Comparison of ENCODE assay signal across 8 cellular contexts in genomic region chr19:18204394-18205179, GRCh38. TPM values are rescaled to one million over a fixed set of nuclear protein-coding genes. Genes with fewer than 3 reads are reported as not detected.
DNase-seq lines count a peak whose midpoint lies in the region; ATAC-seq, FAIRE-seq and TF ChIP-seq lines count a peak whose summit lies in the region.

No MANE protein-coding gene starts in this region.

- DNase-seq in NCI-H146 (lab: John Stamatoyannopoulos, UW) (peak; percentile 89), NCI-H146 treated with DMSO at 0.1 percent for 48 hours (lab: John Stamatoyannopoulos, UW; ENCODE audit: unreplicated experiment) (no peak), NCI-H2029 (lab: John Stamatoyannopoulos, UW) (peak; percentile 80), H54 (ENCODE audit: insufficient read length, low spot score) (no peak)
- DNase-seq in activated T-cell treated with anti-CD3 and anti-CD28 coated beads, Interleukin-2, amount 50 U/mL, for 4 hours: peak; percentile 31

- no peaks in the 10 kb centered on the region for H3K9me3 Mint-ChIP-seq in activated T-cell treated with anti-CD3 and anti-CD28 coated beads, Interleukin-2, amount 50 U/mL, for 4 hours

- no peak for FAIRE-seq in H54 (lab: Jason Lieb, UNC)

- no peak for TF ChIP-seq CTCF in HEK293 (tag by site-specific recombination; IDR thresholded peaks at IDR 0.05)
- no peak for TF ChIP-seq CTCF in gastroesophageal sphincter (IDR thresholded peaks at IDR 0.05)
- no peak for TF ChIP-seq CTCF in parathyroid adenoma (IDR thresholded peaks at IDR 0.05)

- H3K4me3 ChIP-seq in HEK293 (ENCODE audit: low read depth, low read length): peak overlapping the region; percentile 36
- H3K4me3 ChIP-seq in gastroesophageal sphincter: peak overlapping the region; percentile 64 to 77
- peak overlapping the region; percentile 65 for H3K4me3 ChIP-seq in parathyroid adenoma (ENCODE audit: low read depth, low read length)

- peak in 1 of 2 donors; percentile 0 for ATAC-seq in activated T-cell treated with anti-CD3 and anti-CD28 coated beads, Interleukin-2, amount 50 U/mL, for 4 hours
- ATAC-seq in gastroesophageal sphincter: peak; percentile 38

- H3K36me3 ChIP-seq in HEK293 (ENCODE audit: control insufficient read depth in 2 of 2, insufficient read depth in 1 of 2, low read length in 2 of 2) (peaks cover 2 to 7% of the 10 kb centered on the region in 2 experiments; a peak in 2 of 3 replicates), gastroesophageal sphincter (peaks cover 0 to 25% of the 10 kb centered on the region in 2 donors), parathyroid adenoma (ENCODE audit: control insufficient read depth, insufficient read depth, low read length) (no peaks in the 10 kb centered on the region)

- WGBS in gastroesophageal sphincter (ENCODE audit: low coverage in 1 of 2), 2 donors: 0 to 2% methylated on average over 9 to 14 of the region's 22 CpGs

- peak in 1 of 2 donors; percentile 40 for TF ChIP-seq POLR2A in gastroesophageal sphincter (IDR thresholded peaks at IDR 0.05)
- TF ChIP-seq POLR2A in H54 (IDR thresholded peaks at IDR 0.05; ENCODE audit: low read depth, low read length): no peak

- peaks cover 8% of the 10 kb centered on the region for H3K4me1 ChIP-seq in HEK293 (ENCODE audit: control insufficient read depth, insufficient read depth, low read length)
- H3K4me1 ChIP-seq in gastroesophageal sphincter: peaks cover 0 to 49% (median 16%) of the 10 kb centered on the region in 3 donors
- peaks cover 2% of the 10 kb centered on the region for H3K4me1 ChIP-seq in parathyroid adenoma

- peaks cover 23% of the 10 kb centered on the region for H3K4me1 Mint-ChIP-seq in activated T-cell treated with anti-CD3 and anti-CD28 coated beads, Interleukin-2, amount 50 U/mL, for 4 hours (ENCODE audit: low read depth)

- peaks cover 10% of the 10 kb centered on the region for H3K27me3 ChIP-seq in gastroesophageal sphincter
- no peaks in the 10 kb centered on the region for H3K27me3 ChIP-seq in parathyroid adenoma (ENCODE audit: control insufficient read depth, insufficient read depth, low read length)

- no peak for TF ChIP-seq EP300 in gastroesophageal sphincter (IDR thresholded peaks at IDR 0.05)

- H3K36me3 Mint-ChIP-seq in activated T-cell treated with anti-CD3 and anti-CD28 coated beads, Interleukin-2, amount 50 U/mL, for 4 hours (ENCODE audit: insufficient read depth): no peaks in the 10 kb centered on the region

- H3K79me2 ChIP-seq in parathyroid adenoma: peaks cover 8% of the 10 kb centered on the region

- CTCF ChIA-PET in HEK293 (lab: Yijun Ruan, JAX): interaction anchor here (0.6 to 8.5 kb wide), 5 partner anchors 12 to 91 kb away, joined by 3 to 121 read pairs (median 9); partner anchors contain the start of gene MPV17L2

- H3K27ac ChIP-seq in HEK293 (ENCODE audit: extremely low read depth, low read depth, low read length): peak overlapping the region; percentile 60
- peak overlapping the region; percentile 94 to 99 (median 96) for H3K27ac ChIP-seq in gastroesophageal sphincter
- peak overlapping the region; percentile 93 for H3K27ac ChIP-seq in parathyroid adenoma

- peak overlapping the region; percentile 96 for H2AFZ ChIP-seq in parathyroid adenoma

- H3K9me3 ChIP-seq in HEK293 (ENCODE audit: control insufficient read depth, insufficient read depth, low read depth, low read length): no peaks in the 10 kb centered on the region
- H3K9me3 ChIP-seq in gastroesophageal sphincter: no peaks in the 10 kb centered on the region
- H3K9me3 ChIP-seq in parathyroid adenoma (ENCODE audit: control insufficient read depth, low read length): no peaks in the 10 kb centered on the region

- POLR2A ChIA-PET in HEK293 (lab: Yijun Ruan, JAX): interaction anchor here (0.9 to 3.1 kb wide), 7 partner anchors 11 to 92 kb away, joined by 3 to 30 read pairs (median 4); partner anchors contain the start of genes JUND and MPV17L2

- H3K4me2 ChIP-seq in parathyroid adenoma (ENCODE audit: low read length): peak overlapping the region; percentile 95

- H3K4me3 Mint-ChIP-seq in activated T-cell treated with anti-CD3 and anti-CD28 coated beads, Interleukin-2, amount 50 U/mL, for 4 hours: peak overlapping the region; percentile 90

- peak overlapping the region; percentile 78 for H3K9ac ChIP-seq in parathyroid adenoma

- H3K27me3 Mint-ChIP-seq in activated T-cell treated with anti-CD3 and anti-CD28 coated beads, Interleukin-2, amount 50 U/mL, for 4 hours (ENCODE audit: low read depth): peaks cover 5% of the 10 kb centered on the region

TF ChIP-seq in HEK293, 187 proteins besides CTCF, POLR2A, EP300 and RAD21 (continues in another document):
- TF ChIP-seq KLF8 (tag by site-specific recombination; IDR thresholded peaks at IDR 0.05) (peak; percentile 83; the same call in 1 of the 2 replicates), IKZF3 (tag by site-specific recombination; IDR thresholded peaks at IDR 0.05) (peak; percentile 54; the same call in 1 of the 2 replicates), ZBTB10 (tag by site-specific recombination; IDR thresholded peaks at IDR 0.05) (peak; percentile 87), ZNF529 (tag by site-specific recombination; IDR thresholded peaks at IDR 0.05; ENCODE audit: insufficient replicate concordance) (no peak), ZNF37A (tag by site-specific recombination; IDR thresholded peaks at IDR 0.05) (no peak), TCF7L2 (IDR thresholded peaks at IDR 0.05; ENCODE audit: borderline replicate concordance, low read depth, low read length) (no peak), ZNF398 (tag by site-specific recombination; IDR thresholded peaks at IDR 0.05) (peak; percentile 44)

RNA-seq across cellular contexts. Expression of gene RAB3A, which starts 0.7 kb away (rescaled TPM):
- total RNA-seq in activated T-cell treated with anti-CD3 and anti-CD28 coated beads, Interleukin-2, amount 50 U/mL, for 4 hours: 1 to 10 TPM; 3.6 to 8.0 (median 6.6) TPM
- total RNA-seq in gastroesophageal sphincter: 1 to 10 TPM in 3 of 4 donors, under 1 TPM in 1; 0.92 to 3.8 (median 1.6) TPM

RNA-seq across cellular contexts. Expression of gene MPV17L2, which starts 11.6 kb away (rescaled TPM):
- 10 to 100 TPM; 33.9 to 39.7 (median 35.7) TPM for total RNA-seq in activated T-cell treated with anti-CD3 and anti-CD28 coated beads, Interleukin-2, amount 50 U/mL, for 4 hours
- total RNA-seq in gastroesophageal sphincter: 10 to 100 TPM; 13.8 to 30.7 (median 22.4) TPM

RNA-seq across cellular contexts. Expression of gene PDE4C, which starts 21.7 kb away (rescaled TPM):
- total RNA-seq in activated T-cell treated with anti-CD3 and anti-CD28 coated beads, Interleukin-2, amount 50 U/mL, for 4 hours: not detected
- total RNA-seq in gastroesophageal sphincter: 1 to 10 TPM in 1 of 4 donors, under 1 TPM in 3; 0.35 to 2.3 (median 0.53) TPM

RNA-seq across cellular contexts. Expression of gene IFI30, which starts 31.0 kb away (rescaled TPM):
- total RNA-seq in activated T-cell treated with anti-CD3 and anti-CD28 coated beads, Interleukin-2, amount 50 U/mL, for 4 hours: 10 to 100 TPM; 13.6 to 36.7 (median 13.8) TPM
- total RNA-seq in gastroesophageal sphincter: 10 to 100 TPM in 3 of 4 donors, 1 to 10 TPM in 1; 4.4 to 79.6 (median 40.8) TPM

RNA-seq across cellular contexts. Expression of gene PIK3R2, which starts 51.6 kb away (rescaled TPM):
- total RNA-seq in activated T-cell treated with anti-CD3 and anti-CD28 coated beads, Interleukin-2, amount 50 U/mL, for 4 hours: 10 to 100 TPM; 16.5 to 21.4 (median 19.6) TPM
- total RNA-seq in gastroesophageal sphincter: 10 to 100 TPM in 3 of 4 donors, 1 to 10 TPM in 1; 5.3 to 30.1 (median 22.7) TPM

Comparison
In these comparisons a context has a peak if more than half of its experiments do, and no peak if none do; other contexts are left out.
1. DNase-seq: peak in NCI-H146 (single experiment), NCI-H2029 (single experiment) and activated T-cell treated with anti-CD3 and anti-CD28 coated beads, Interleukin-2, amount 50 U/mL, for 4 hours (single experiment); none in NCI-H146 treated with DMSO at 0.1 percent for 48 hours (single experiment) and H54 (single experiment).
2. Peak in every context shown above with its lines, with median percentiles within 50 percentile points of each other: H3K27ac ChIP-seq and H3K4me3 ChIP-seq.